Comparison of ENCODE assay signal across 7 cellular contexts in the genomic region with DNA sequence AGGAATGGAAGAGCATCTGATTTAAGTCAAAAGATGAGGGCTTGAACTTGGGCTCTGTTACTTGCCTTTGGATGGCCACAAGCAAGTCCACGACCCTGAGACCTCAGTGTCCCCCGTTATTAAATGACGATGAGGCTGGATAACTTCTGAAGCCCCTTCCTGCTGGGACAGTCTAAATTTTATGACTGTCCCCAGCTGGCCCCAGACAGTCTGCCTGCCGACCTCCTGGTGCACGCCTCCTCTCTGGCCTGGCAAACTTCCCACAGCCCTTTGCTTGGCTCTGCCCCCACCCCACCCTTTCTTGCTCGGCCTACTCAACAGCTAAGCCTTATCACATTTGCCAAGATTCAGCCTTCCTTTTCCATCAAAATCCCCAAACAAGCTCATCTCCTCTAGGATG.
A peak's percentile ranks its signal among the peaks of the same experiment; 100 is the strongest.
DNase-seq lines count a peak whose midpoint lies in the region; TF ChIP-seq lines count a peak whose summit lies in the region.
"Not testable (repeated sequence)": the region's sequence is repeated elsewhere in the genome, so short reads cannot be mapped to it uniquely, and the experiment has no call there.

No MANE protein-coding gene starts in this region.

- H3K4me2 ChIP-seq in neural progenitor cell: not testable (repeated sequence)
- H3K4me2 ChIP-seq in smooth muscle cell: peak overlapping the region; percentile 2

- not testable (repeated sequence) for H3K9me3 Mint-ChIP-seq in HFFc6, neural progenitor cell

- not testable (repeated sequence) for H4K20me1 ChIP-seq in neural progenitor cell (ENCODE audit: low read depth); smooth muscle cell (ENCODE audit: low read depth)

- 37% methylated on average over 6 of the region's 6 CpGs for WGBS in smooth muscle cell (ENCODE audit: low lambda C conversion rate)

- H3K36me3 ChIP-seq in adipocyte (ENCODE audit: control insufficient read depth, insufficient read depth, low read length, severe bottlenecking) (peaks cover 32% of the 10 kb centered on the region), tibial artery (peaks cover 0 to 21% (median 6%) of the 10 kb centered on the region in 3 donors)
- H3K36me3 ChIP-seq in neural progenitor cell; smooth muscle cell (ENCODE audit: low read depth): not testable (repeated sequence)

- peaks cover 30% of the 10 kb centered on the region for H3K27me3 Mint-ChIP-seq in HFFc6 (ENCODE audit: insufficient read depth)
- H3K27me3 Mint-ChIP-seq in neural progenitor cell (ENCODE audit: insufficient read depth, low read depth): not testable (repeated sequence)

- H3K9me3 ChIP-seq in adipocyte (ENCODE audit: control insufficient read depth, low read length); neural progenitor cell (ENCODE audit: low read depth); smooth muscle cell (replicated peaks; ENCODE audit: low read depth); tibial artery: not testable (repeated sequence)

- not testable (repeated sequence) for H3F3A ChIP-seq in neural progenitor cell (ENCODE audit: low read depth); smooth muscle cell (ENCODE audit: low read depth)

- H3K27ac ChIP-seq in coronary artery (peak overlapping the region; percentile 32 to 72), tibial artery (peak overlapping the region; percentile 82 to 88)
- H3K27ac ChIP-seq in neural progenitor cell; smooth muscle cell (ENCODE audit: low read depth): not testable (repeated sequence)

- TF ChIP-seq CTCF in HFFc6 (IDR thresholded peaks at IDR 0.05); coronary artery (IDR thresholded peaks at IDR 0.05); neural progenitor cell (IDR thresholded peaks at IDR 0.05); smooth muscle cell (IDR thresholded peaks at IDR 0.05; ENCODE audit: borderline replicate concordance, insufficient read depth, poor library complexity, severe bottlenecking); tibial artery (IDR thresholded peaks at IDR 0.05): not testable (repeated sequence)

- peak overlapping the region; percentile 49 for H3K9ac ChIP-seq in adipocyte (ENCODE audit: low read length)
- not testable (repeated sequence) for H3K9ac ChIP-seq in neural progenitor cell; smooth muscle cell (ENCODE audit: low read depth)

- H3K36me3 Mint-ChIP-seq in HFFc6 (ENCODE audit: low read depth): peaks cover 58% of the 10 kb centered on the region
- peaks cover 14% of the 10 kb centered on the region for H3K36me3 Mint-ChIP-seq in neural progenitor cell

- H3K4me1 ChIP-seq in adipocyte (ENCODE audit: control insufficient read depth, insufficient read depth, low read length) (peaks cover 41% of the 10 kb centered on the region), tibial artery (peaks cover 0 to 49% (median 23%) of the 10 kb centered on the region in 4 donors)
- H3K4me1 ChIP-seq in neural progenitor cell; smooth muscle cell (ENCODE audit: low read depth): not testable (repeated sequence)

- H3K4me3 ChIP-seq in adipocyte (ENCODE audit: low read length); coronary artery; neural progenitor cell; smooth muscle cell; tibial artery: not testable (repeated sequence)

- H3K79me2 ChIP-seq in neural progenitor cell (ENCODE audit: low read depth); smooth muscle cell (ENCODE audit: low read depth): not testable (repeated sequence)

- peak overlapping the region; percentile 15; the same call in 1 of the 2 replicates for H3K4me3 Mint-ChIP-seq in HFFc6
- H3K4me3 Mint-ChIP-seq in neural progenitor cell: not testable (repeated sequence)

- DNase-seq in HFFc6; adipocyte (ENCODE audit: low read depth); coronary artery (ENCODE audit: low spot score); neural progenitor cell (ENCODE audit: low spot score); smooth muscle cell (lab: John Stamatoyannopoulos, UW; ENCODE audit: unreplicated experiment): not testable (repeated sequence)
- DNase-seq in left kidney (ENCODE audit: low read depth, low spot score): peak; percentile 23
- peak in 1 of 2 donors; percentile 7 for DNase-seq in tibial artery

- H3K27ac Mint-ChIP-seq in HFFc6 (peak overlapping the region; percentile 22; the same call in 1 of the 2 replicates), neural progenitor cell (peak overlapping the region; percentile 0)

- H2AFZ ChIP-seq in neural progenitor cell (replicated peaks); smooth muscle cell (ENCODE audit: low read depth): not testable (repeated sequence)

- H3K27me3 ChIP-seq in adipocyte (replicated peaks; ENCODE audit: control insufficient read depth, insufficient read depth, low read length); neural progenitor cell; smooth muscle cell (ENCODE audit: low read depth); tibial artery: not testable (repeated sequence)

- H3K4me1 Mint-ChIP-seq in HFFc6 (ENCODE audit: low read depth) (peaks cover 48% of the 10 kb centered on the region), neural progenitor cell (peaks cover 13% of the 10 kb centered on the region)

- intact Hi-C loops in tibial artery (cut with DNase I; ENCODE audit: low total_unique reads): not testable (repeated sequence)
